ENCODE assay signal across 7 cellular contexts in genomic region chr10:93813507-93814465, GRCh38. TPM values are rescaled to one million over a fixed set of nuclear protein-coding genes. Genes with fewer than 3 reads are reported as not detected.
A peak's percentile ranks its signal among the peaks of the same experiment; 100 is the strongest.
DNase-seq lines count a peak whose midpoint lies in the region; ATAC-seq, FAIRE-seq and TF ChIP-seq lines count a peak whose summit lies in the region.

No MANE protein-coding gene starts in this region.

- no peak for FAIRE-seq in small intestine (lab: Jason Lieb, UNC)

- peaks cover 37% of the 10 kb centered on the region for H3K27me3 ChIP-seq in left ventricle myocardium inferior (ENCODE audit: low read depth)
- no peaks in the 10 kb centered on the region for H3K27me3 ChIP-seq in small intestine (ENCODE audit: control insufficient read depth in 2 of 2, insufficient read depth in 2 of 2, low read length in 2 of 2)

- H3K4me3 ChIP-seq in left ventricle myocardium inferior (no peak overlapping the region), small intestine (ENCODE audit: low read depth in 1 of 2, low read length in 2 of 2) (no peak overlapping the region)

- H3K27me3 Mint-ChIP-seq in activated naive CD8-positive, alpha-beta T cell treated with anti-CD3 and anti-CD28 coated beads for 36 hours: peaks cover 44% of the 10 kb centered on the region

- ATAC-seq in HG02623 (IDR thresholded peaks at IDR 0.05; ENCODE audit: unreplicated experiment): peak; percentile 48

- no peaks in the 10 kb centered on the region for H3K36me3 Mint-ChIP-seq in activated naive CD8-positive, alpha-beta T cell treated with anti-CD3 and anti-CD28 coated beads for 36 hours

- H3K36me3 ChIP-seq in left ventricle myocardium inferior (no peaks in the 10 kb centered on the region), small intestine (ENCODE audit: control insufficient read depth in 2 of 2, insufficient read depth in 2 of 2, low read length in 2 of 2) (no peaks in the 10 kb centered on the region)

- no peaks in the 10 kb centered on the region for H3K9me3 Mint-ChIP-seq in activated naive CD8-positive, alpha-beta T cell treated with anti-CD3 and anti-CD28 coated beads for 36 hours

- peaks cover 7% of the 10 kb centered on the region for H3K4me1 ChIP-seq in left ventricle myocardium inferior
- H3K4me1 ChIP-seq in small intestine (ENCODE audit: control insufficient read depth in 2 of 2, insufficient read depth in 1 of 2, low read depth in 1 of 2, low read length in 1 of 2): peaks cover 0 to 5% of the 10 kb centered on the region in 2 donors

- 53 to 61% (median 54%) methylated on average over 8 of the region's 8 CpGs for WGBS in small intestine, 3 donors

- TF ChIP-seq CTCF in left ventricle myocardium inferior (IDR thresholded peaks at IDR 0.05; ENCODE audit: borderline replicate concordance): peak; percentile 70

- H3K27ac ChIP-seq in left ventricle myocardium inferior (replicated peaks) (no peak overlapping the region), small intestine (ENCODE audit: low read depth in 1 of 2, low read length in 1 of 2) (no peak overlapping the region)

- H3K27ac Mint-ChIP-seq in activated naive CD8-positive, alpha-beta T cell treated with anti-CD3 and anti-CD28 coated beads for 36 hours: no peak overlapping the region

- H3K4me1 Mint-ChIP-seq in activated naive CD8-positive, alpha-beta T cell treated with anti-CD3 and anti-CD28 coated beads for 36 hours: no peaks in the 10 kb centered on the region

- DNase-seq in GDM1 (lab: John Stamatoyannopoulos, UW) (peak; percentile 33), RPMI7951 (ENCODE audit: low read depth) (peak; percentile 59), left ventricle myocardium inferior (peak; percentile 41), small intestine (peak; percentile 63), 8988T (no peak)
- DNase-seq in activated naive CD8-positive, alpha-beta T cell treated with anti-CD3 and anti-CD28 coated beads for 36 hours: peak; percentile 37

- H3K9me3 ChIP-seq in left ventricle myocardium inferior (replicated peaks): no peaks in the 10 kb centered on the region
- H3K9me3 ChIP-seq in small intestine (ENCODE audit: control insufficient read depth, low read depth): no peaks in the 10 kb centered on the region

- intact Hi-C loops in left ventricle myocardium inferior (cut with micrococcal nuclease): no loop called here

- H3K4me3 Mint-ChIP-seq in activated naive CD8-positive, alpha-beta T cell treated with anti-CD3 and anti-CD28 coated beads for 36 hours: no peak overlapping the region

RNA-seq across cellular contexts. Expression of gene LGI1, which starts 56.0 kb away (rescaled TPM):
- 0.12 TPM in 1 of 2 replicates, not detected in the other for total RNA-seq in RPMI7951 (2014; rRNA removed; shearing (Covaris generic))
- total RNA-seq in activated naive CD8-positive, alpha-beta T cell treated with anti-CD3 and anti-CD28 coated beads for 36 hours: not detected
- total RNA-seq in left ventricle myocardium inferior: not detected
- 1 to 10 TPM in 1 of 3 donors, not detected in 2; 2.3 TPM for polyA plus RNA-seq in small intestine
